10 cellular contexts compared by ENCODE assay signal in genomic region chr3:134462236-134463059, GRCh38. TPM values are rescaled to one million over a fixed set of nuclear protein-coding genes. Genes with fewer than 3 reads are reported as not detected.
DNase-seq lines count a peak whose midpoint lies in the region; ATAC-seq, FAIRE-seq and TF ChIP-seq lines count a peak whose summit lies in the region.
"Had no signal": no experiment of that assay in that cellular context is flagged by ENCODE, and none has a peak within 500 bp of the region (broad histone marks: within the 10 kb centered on the region; RNA-seq: fewer than 3 reads in every experiment).

No MANE protein-coding gene starts in this region.

- no peak overlapping the region for H2AFZ ChIP-seq in GM23248

- H3K9me2 ChIP-seq in GM23248 (ENCODE audit: insufficient read depth), result no peaks in the 10 kb centered on the region

- ATAC-seq in GM18517 (IDR thresholded peaks at IDR 0.05; ENCODE audit: unreplicated experiment), result no peak
- ATAC-seq in GM19452 (IDR thresholded peaks at IDR 0.05; ENCODE audit: unreplicated experiment), result no peak

- intact Hi-C loops in spleen (cut with DNase I; ENCODE audit: low total_unique reads), result no loop called here

- H3K4me3 ChIP-seq in GM23248, result peak overlapping the region; percentile 38
- H3K4me3 ChIP-seq in bronchial epithelial cell (ENCODE audit: low read depth, low read length), result no peak overlapping the region
- no peak overlapping the region for H3K4me3 ChIP-seq in spleen

- H3K9ac ChIP-seq in GM23248, result peak overlapping the region; percentile 92

- TF ChIP-seq POLR2A in spleen (IDR thresholded peaks at IDR 0.05), result no peak

- in situ Hi-C loops in GM23248 (cut with MboI), result no loop called here

- H3K4me2 ChIP-seq in GM23248 (ENCODE audit: unreplicated experiment), result peak overlapping the region; percentile 72

- no peaks in the 10 kb centered on the region for H3K36me3 ChIP-seq in GM23248 (ENCODE audit: low read depth)
- H3K36me3 ChIP-seq in bronchial epithelial cell (ENCODE audit: control insufficient read depth, insufficient read depth, low read length), result no peaks in the 10 kb centered on the region
- no peaks in the 10 kb centered on the region for H3K36me3 ChIP-seq in spleen

- peak overlapping the region; percentile 100 for H3K27ac ChIP-seq in GM23248
- H3K27ac ChIP-seq in spleen, result peak overlapping the region; percentile 35 to 77 (median 72)

- DNase-seq in GM23248 (peak; percentile 86), bronchial epithelial cell (ENCODE audit: low read depth) (peak; percentile 16), kidney glomerular epithelial cell (lab: John Stamatoyannopoulos, UW) (peak; percentile 35), spleen (no peak), NCI-H1694 (lab: John Stamatoyannopoulos, UW) (no peak), T-helper 2 cell (no peak)
- DNase-seq: activated naive CD4-positive, alpha-beta T cell treated with anti-CD3 and anti-CD28 coated beads for 36 hours; NCI-H510A treated with DMSO at 0.1 percent for 48 hours had no signal

- TF ChIP-seq CTCF in bronchial epithelial cell (IDR thresholded peaks at IDR 0.05; ENCODE audit: insufficient read depth, low read length, severe bottlenecking), result no peak
- no peak for TF ChIP-seq CTCF in spleen (IDR thresholded peaks at IDR 0.05 in 8 of 11, conservative IDR thresholded peaks at IDR 0.05 in 3 of 11)

- H3F3A ChIP-seq in GM23248 (ENCODE audit: insufficient read depth), result peaks cover 43% of the 10 kb centered on the region

- no peak for FAIRE-seq in bronchial epithelial cell (lab: Jason Lieb, UNC)

- H3K4me1 ChIP-seq in GM23248 (ENCODE audit: insufficient read depth) (peaks cover 69% of the 10 kb centered on the region), spleen (peaks cover 0 to 24% (median 3%) of the 10 kb centered on the region in 6 donors)

- no peaks in the 10 kb centered on the region for H3K79me2 ChIP-seq in GM23248 (ENCODE audit: insufficient read depth)

- H3K27me3 ChIP-seq in GM23248 (replicated peaks; ENCODE audit: insufficient read depth) (no peaks in the 10 kb centered on the region), bronchial epithelial cell (ENCODE audit: control insufficient read depth, insufficient read depth, low read length) (no peaks in the 10 kb centered on the region), spleen (replicated peaks in 1 of 7) (peaks cover 0 to 6% (median 0%) of the 10 kb centered on the region in 7 donors)

- WGBS in GM23248 (ENCODE audit: low coverage in 1 of 2, low lambda C conversion rate in 2 of 2, missing lambda C conversion rate in 2 of 2), 2 experiments, result 2 to 3% methylated on average over 10 of the region's 10 CpGs
- 46 to 69% (median 60%) methylated on average over 10 of the region's 10 CpGs for WGBS in spleen, 5 donors

- no peaks in the 10 kb centered on the region for H3K9me3 ChIP-seq in GM23248 (ENCODE audit: low read depth)
- no peaks in the 10 kb centered on the region for H3K9me3 ChIP-seq in spleen

- H4K20me1 ChIP-seq in GM23248 (ENCODE audit: insufficient read depth), result no peaks in the 10 kb centered on the region

RNA-seq across cellular contexts. Expression of gene ANAPC13, which starts 23.3 kb away (rescaled TPM):
- 93.5 and 108 TPM in 2 replicates for total RNA-seq in GM23248 (2014; rRNA removed; shearing (Covaris generic))
- polyA plus RNA-seq in GM23248 (2016; fragmentation: Nextera tagmentation; extraction: Ambion mirVana) (197 and 201 TPM in 2 replicates), spleen (10 to 100 TPM; 46.4 to 63.8 (median 62.4) TPM)
- total RNA-seq in bronchial epithelial cell (45.3 and 66.4 TPM in 2 replicates), spleen (10 to 100 TPM; 31.1 to 64.8 (median 49.4) TPM)

RNA-seq across cellular contexts. Expression of gene CEP63, which starts 23.4 kb away (rescaled TPM):
- total RNA-seq in GM23248 (2014; rRNA removed; shearing (Covaris generic)), result 12.6 and 21.0 TPM in 2 replicates
- polyA plus RNA-seq in GM23248 (2016; fragmentation: Nextera tagmentation; extraction: Ambion mirVana) (28.8 and 29.7 TPM in 2 replicates), spleen (10 to 100 TPM; 13.4 to 16.5 (median 15.2) TPM)
- total RNA-seq in bronchial epithelial cell (10.3 and 22.4 TPM in 2 replicates), spleen (10 to 100 TPM; 27.0 to 37.0 (median 29.7) TPM)

Comparison
In these comparisons a context has a peak if more than half of its experiments do, and no peak if none do; other contexts are left out.
1. DNase-seq: peak in GM23248 (single experiment), bronchial epithelial cell (single experiment) and kidney glomerular epithelial cell (single experiment); none in spleen (single experiment), NCI-H1694 (single experiment) and T-helper 2 cell (0 of 5).